1 cellular context compared by ENCODE assay signal in genomic region chr10:8042032-8042863, GRCh38.
TF ChIP-seq lines count a peak whose summit lies in the region.

No MANE protein-coding gene starts in this region.

TF ChIP-seq in H1, 55 proteins besides CTCF, POLR2A, EP300 and RAD21 (continued from another document):
- TF ChIP-seq RNF2 (IDR thresholded peaks at IDR 0.05; ENCODE audit: borderline replicate concordance, low read depth, low read length, missing control alignments, poor library complexity, severe bottlenecking) = peak; percentile 96
